Comparison of ENCODE assay signal across 1 cellular context in the genomic region with DNA sequence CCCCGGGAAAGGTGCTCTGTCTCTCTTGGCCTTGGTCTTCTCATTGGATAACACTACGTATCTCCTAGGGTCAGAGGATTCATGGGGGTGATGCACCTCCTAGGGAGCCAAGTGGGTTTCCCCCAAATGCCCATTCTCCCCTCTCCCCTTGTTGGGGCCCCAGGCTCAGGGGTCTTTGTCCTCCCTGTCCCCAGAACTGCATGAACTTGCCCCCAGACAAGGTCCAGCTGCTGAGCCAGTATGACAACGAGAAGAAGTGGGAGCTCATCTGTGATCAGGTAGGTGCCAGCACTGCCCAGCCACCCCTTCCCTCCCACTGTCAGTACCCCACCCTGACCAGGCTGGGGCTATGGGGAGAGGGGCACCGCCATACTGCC.
TF ChIP-seq lines count a peak whose summit lies in the region.

No MANE protein-coding gene starts in this region.

TF ChIP-seq in HCT116, 20 proteins besides CTCF, POLR2A, EP300 and RAD21:
- TF ChIP-seq FOSL1 (IDR thresholded peaks at IDR 0.05; ENCODE audit: low read depth) (no peak), ZNF274 (IDR thresholded peaks at IDR 0.05; ENCODE audit: low read depth, low read length) (no peak), CEBPB (IDR thresholded peaks at IDR 0.05; ENCODE audit: low read depth) (no peak), SP1 (IDR thresholded peaks at IDR 0.05; ENCODE audit: low read depth) (no peak), YY1 (IDR thresholded peaks at IDR 0.05; ENCODE audit: extremely low read depth, insufficient replicate concordance, low read depth, low read length) (no peak), ELF1 (IDR thresholded peaks at IDR 0.05; ENCODE audit: borderline replicate concordance, low read depth) (no peak), JUND (IDR thresholded peaks at IDR 0.05) (no peak), SIN3A (IDR thresholded peaks at IDR 0.05; ENCODE audit: low read depth) (no peak), EZH2phosphoT487 (IDR thresholded peaks at IDR 0.05; ENCODE audit: borderline replicate concordance) (no peak), POLR2AphosphoS5 (IDR thresholded peaks at IDR 0.05; ENCODE audit: low read depth, low read length) (no peak), SRF (IDR thresholded peaks at IDR 0.05; ENCODE audit: low read depth) (no peak), TCF7L2 (IDR thresholded peaks at IDR 0.05; ENCODE audit: borderline replicate concordance, extremely low read depth, insufficient read depth, insufficient read length) (no peak)
- TF ChIP-seq, protein P1, sequence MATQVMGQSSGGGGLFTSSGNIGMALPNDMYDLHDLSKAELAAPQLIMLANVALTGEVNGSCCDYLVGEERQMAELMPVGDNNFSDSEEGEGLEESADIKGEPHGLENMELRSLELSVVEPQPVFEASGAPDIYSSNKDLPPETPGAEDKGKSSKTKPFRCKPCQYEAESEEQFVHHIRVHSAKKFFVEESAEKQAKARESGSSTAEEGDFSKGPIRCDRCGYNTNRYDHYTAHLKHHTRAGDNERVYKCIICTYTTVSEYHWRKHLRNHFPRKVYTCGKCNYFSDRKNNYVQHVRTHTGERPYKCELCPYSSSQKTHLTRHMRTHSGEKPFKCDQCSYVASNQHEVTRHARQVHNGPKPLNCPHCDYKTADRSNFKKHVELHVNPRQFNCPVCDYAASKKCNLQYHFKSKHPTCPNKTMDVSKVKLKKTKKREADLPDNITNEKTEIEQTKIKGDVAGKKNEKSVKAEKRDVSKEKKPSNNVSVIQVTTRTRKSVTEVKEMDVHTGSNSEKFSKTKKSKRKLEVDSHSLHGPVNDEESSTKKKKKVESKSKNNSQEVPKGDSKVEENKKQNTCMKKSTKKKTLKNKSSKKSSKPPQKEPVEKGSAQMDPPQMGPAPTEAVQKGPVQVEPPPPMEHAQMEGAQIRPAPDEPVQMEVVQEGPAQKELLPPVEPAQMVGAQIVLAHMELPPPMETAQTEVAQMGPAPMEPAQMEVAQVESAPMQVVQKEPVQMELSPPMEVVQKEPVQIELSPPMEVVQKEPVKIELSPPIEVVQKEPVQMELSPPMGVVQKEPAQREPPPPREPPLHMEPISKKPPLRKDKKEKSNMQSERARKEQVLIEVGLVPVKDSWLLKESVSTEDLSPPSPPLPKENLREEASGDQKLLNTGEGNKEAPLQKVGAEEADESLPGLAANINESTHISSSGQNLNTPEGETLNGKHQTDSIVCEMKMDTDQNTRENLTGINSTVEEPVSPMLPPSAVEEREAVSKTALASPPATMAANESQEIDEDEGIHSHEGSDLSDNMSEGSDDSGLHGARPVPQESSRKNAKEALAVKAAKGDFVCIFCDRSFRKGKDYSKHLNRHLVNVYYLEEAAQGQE (IDR thresholded peaks at IDR 0.05; ENCODE audit: low read depth), result no peak
- TF ChIP-seq, protein P2, sequence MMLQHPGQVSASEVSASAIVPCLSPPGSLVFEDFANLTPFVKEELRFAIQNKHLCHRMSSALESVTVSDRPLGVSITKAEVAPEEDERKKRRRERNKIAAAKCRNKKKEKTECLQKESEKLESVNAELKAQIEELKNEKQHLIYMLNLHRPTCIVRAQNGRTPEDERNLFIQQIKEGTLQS (IDR thresholded peaks at IDR 0.05), result no peak
